Comparison of ENCODE assay signal across 12 cellular contexts in the genomic region with DNA sequence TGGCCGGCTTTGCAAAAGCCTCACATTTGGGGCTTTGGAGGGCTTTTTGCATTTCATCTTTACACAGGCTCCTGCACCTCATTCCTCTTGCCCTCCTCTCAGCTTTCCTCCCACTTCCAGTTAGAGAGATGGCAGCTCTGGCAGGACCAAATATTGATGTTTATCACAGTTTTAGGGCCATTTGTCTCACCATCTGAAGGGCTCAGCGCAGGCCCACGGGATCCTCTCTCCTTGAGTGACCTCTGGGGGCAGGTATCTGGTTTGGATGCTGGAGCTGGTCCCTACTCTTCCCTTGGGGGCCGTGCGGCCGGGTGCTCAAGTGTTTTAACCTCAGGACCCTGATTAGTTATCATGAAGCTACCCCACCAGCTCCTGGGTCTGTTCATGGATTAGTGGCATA. TPM values are rescaled to one million over a fixed set of nuclear protein-coding genes. Genes with fewer than 3 reads are reported as not detected.
DNase-seq lines count a peak whose midpoint lies in the region; ATAC-seq and TF ChIP-seq lines count a peak whose summit lies in the region.
"Had no signal": no experiment of that assay in that cellular context is flagged by ENCODE, and none has a peak within 500 bp of the region (broad histone marks: within the 10 kb centered on the region; RNA-seq: fewer than 3 reads in every experiment).

No MANE protein-coding gene starts in this region.

- H3K4me3 ChIP-seq in dorsolateral prefrontal cortex (peak overlapping the region in 2 of 59 donors; percentile 42 to 50), thoracic aorta (peak overlapping the region; percentile 64)

- peak overlapping the region; percentile 95 to 98 (median 98) for H3K27ac Mint-ChIP-seq in nephron
- H3K27ac Mint-ChIP-seq: CD4-positive, CD25-positive, alpha-beta regulatory T cell had no signal

- POLR2A ChIA-PET in RWPE1 (lab: Yijun Ruan, JAX; ENCODE audit: low non-redundant PET), result no interaction called here

- no peaks in the 10 kb centered on the region for H3K9me3 ChIP-seq in thoracic aorta

- H3K36me3 ChIP-seq in thoracic aorta, result peaks cover 5% of the 10 kb centered on the region

- H3K27ac ChIP-seq in RWPE1 (peak overlapping the region; percentile 98), dorsolateral prefrontal cortex (peak overlapping the region in 55 of 59 donors; percentile 11 to 97 (median 91)), thoracic aorta (peak overlapping the region; percentile 86 to 93)

- peaks cover 9% of the 10 kb centered on the region for H3K27me3 Mint-ChIP-seq in nephron (ENCODE audit: low read depth)

- no peak for TF ChIP-seq CTCF in RWPE1 (conservative IDR thresholded peaks at IDR 0.05; ENCODE audit: low read depth)
- no peak for TF ChIP-seq CTCF in dorsolateral prefrontal cortex (IDR thresholded peaks at IDR 0.05 in 54 of 56, conservative IDR thresholded peaks at IDR 0.05 in 2 of 56; ENCODE audit: low read depth in 1 of 56, partially characterized antibody in 56 of 56)
- no peak for TF ChIP-seq CTCF in nephron (IDR thresholded peaks at IDR 0.05; ENCODE audit: unreplicated experiment in 3 of 3)
- TF ChIP-seq CTCF in thoracic aorta (IDR thresholded peaks at IDR 0.05), result no peak

- DNase-seq in RWPE1 (ENCODE audit: low spot score) (no peak), dorsolateral prefrontal cortex (no peak), thoracic aorta (ENCODE audit: low spot score) (no peak), Ammon's horn (ENCODE audit: low spot score) (no peak), T-helper 2 cell (no peak)
- no peak for DNase-seq in activated CD4-positive, CD25-positive, alpha-beta regulatory T cell (lab: John Stamatoyannopoulos, UW)
- DNase-seq: activated CD8-positive, alpha-beta memory T cell treated with anti-CD3 and anti-CD28 coated beads for 24 hours; CD4-positive, CD25-positive, alpha-beta regulatory T cell; effector memory CD8-positive, alpha-beta T cell; naive B cell had no signal

- peaks cover 73% of the 10 kb centered on the region for H3K4me1 Mint-ChIP-seq in nephron
- H3K4me1 Mint-ChIP-seq: CD4-positive, CD25-positive, alpha-beta regulatory T cell; naive B cell had no signal

- intact Hi-C loops in dorsolateral prefrontal cortex (cut with DNase I), result loop anchor here (1.0 to 10.0 kb wide), 4 partner anchors 18 to 339 kb away; a partner anchor contains a TSS

- H3K9me3 Mint-ChIP-seq in nephron, result no peaks in the 10 kb centered on the region
- H3K9me3 Mint-ChIP-seq: effector memory CD8-positive, alpha-beta T cell had no signal

- H3K27me3 ChIP-seq in dorsolateral prefrontal cortex, result no peaks in the 10 kb centered on the region
- H3K27me3 ChIP-seq in thoracic aorta (replicated peaks; ENCODE audit: insufficient read depth), result no peaks in the 10 kb centered on the region

- ATAC-seq in thoracic aorta (ENCODE audit: insufficient number of reproducible peaks, low FRiP score, low read depth), result no peak
- ATAC-seq: effector memory CD8-positive, alpha-beta T cell; sciatic nerve had no signal

- CTCF ChIA-PET in RWPE1 (lab: Yijun Ruan, JAX), result interaction anchor here (0.6 to 0.7 kb wide), 2 partner anchors 40 to 94 kb away, joined by 4 read pairs; no protein-coding TSS in a partner anchor

- H3K4me3 Mint-ChIP-seq in nephron, result peak overlapping the region in 2 of 3 experiments; percentile 32 to 35
- H3K4me3 Mint-ChIP-seq: CD4-positive, CD25-positive, alpha-beta regulatory T cell; effector memory CD8-positive, alpha-beta T cell; naive B cell had no signal

- peaks cover 57 to 97% of the 10 kb centered on the region in 2 donors for H3K4me1 ChIP-seq in thoracic aorta (ENCODE audit: control insufficient read depth in 1 of 2, low read depth in 2 of 2)

- no peaks in the 10 kb centered on the region for H3K36me3 Mint-ChIP-seq in nephron (ENCODE audit: low read depth)
- H3K36me3 Mint-ChIP-seq: CD4-positive, CD25-positive, alpha-beta regulatory T cell; naive B cell had no signal

RNA-seq across cellular contexts. Expression of a gene that starts 19.9 kb away (rescaled TPM):
- total RNA-seq in dorsolateral prefrontal cortex (10 to 100 TPM in 97 of 120 experiments, 1 to 10 TPM in 23; 4.6 to 58.9 (median 14.7) TPM), thoracic aorta (100 to 1,000 TPM in 1 of 2 donors, 10 to 100 TPM in 1; 78.4 to 207 TPM)
- total RNA-seq: CD4-positive, CD25-positive, alpha-beta regulatory T cell had no signal
